8 cellular contexts compared by ENCODE assay signal in the genomic region with DNA sequence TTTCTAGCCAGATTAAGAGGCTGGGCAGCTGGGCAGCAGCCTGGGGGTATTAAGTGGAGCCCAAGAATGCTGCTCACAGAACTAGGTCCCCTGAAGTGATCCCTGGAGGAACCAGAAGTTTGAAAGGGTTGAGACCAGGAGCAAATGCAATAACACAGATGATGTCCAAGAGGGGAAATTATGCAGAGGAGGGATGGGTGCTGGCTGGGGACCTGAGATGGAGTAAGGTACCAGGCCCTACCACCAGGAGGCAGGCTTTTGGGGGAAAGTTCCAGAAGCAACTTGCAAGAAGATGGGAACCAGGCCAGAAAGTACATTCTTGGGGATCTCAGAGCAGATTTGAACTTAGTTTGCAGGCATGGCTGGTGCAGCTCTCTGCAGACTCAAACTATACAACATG.
DNase-seq lines count a peak whose midpoint lies in the region; ATAC-seq and TF ChIP-seq lines count a peak whose summit lies in the region.

No MANE protein-coding gene starts in this region.

- H3K4me2 ChIP-seq in neural progenitor cell = no peak overlapping the region

- no peaks in the 10 kb centered on the region for H3K36me3 Mint-ChIP-seq in neural progenitor cell

- peaks cover 13% of the 10 kb centered on the region for H3K9me3 Mint-ChIP-seq in neural progenitor cell

- H3K4me1 ChIP-seq in colonic mucosa = no peaks in the 10 kb centered on the region
- H3K4me1 ChIP-seq in neural progenitor cell = no peaks in the 10 kb centered on the region

- no peaks in the 10 kb centered on the region for H3K9me3 ChIP-seq in colonic mucosa
- no peaks in the 10 kb centered on the region for H3K9me3 ChIP-seq in neural progenitor cell (ENCODE audit: low read depth)

- H3K36me3 ChIP-seq in colonic mucosa (no peaks in the 10 kb centered on the region), neural progenitor cell (no peaks in the 10 kb centered on the region)

- no peak overlapping the region for H2AFZ ChIP-seq in neural progenitor cell (replicated peaks)

- no peaks in the 10 kb centered on the region for H4K20me1 ChIP-seq in neural progenitor cell (ENCODE audit: low read depth)

- H3K9ac ChIP-seq in colonic mucosa (ENCODE audit: low read depth in 2 of 2, low read length in 2 of 2) = no peak overlapping the region
- no peak overlapping the region for H3K9ac ChIP-seq in neural progenitor cell

- no peaks in the 10 kb centered on the region for H3K79me2 ChIP-seq in neural progenitor cell (ENCODE audit: low read depth)

- H3K27ac ChIP-seq in colonic mucosa (no peak overlapping the region), neural progenitor cell (no peak overlapping the region)

- no peak overlapping the region for H3K27ac Mint-ChIP-seq in neural progenitor cell

- DNase-seq in DMS53 (lab: John Stamatoyannopoulos, UW) (peak; percentile 75), DMS53 treated with DMSO at 0.1 percent for 48 hours (lab: John Stamatoyannopoulos, UW; ENCODE audit: unreplicated experiment) (no peak), UCSD-AML1 (lab: John Stamatoyannopoulos, UW; ENCODE audit: unreplicated experiment) (peak; percentile 32), colonic mucosa (peak; percentile 45), neural progenitor cell (ENCODE audit: low spot score) (no peak), AG20443 (ENCODE audit: low spot score) (no peak)

- TF ChIP-seq CTCF in colonic mucosa (IDR thresholded peaks at IDR 0.05) (peak; percentile 36), neural progenitor cell (IDR thresholded peaks at IDR 0.05) (peak; percentile 61)

- intact Hi-C loops in colonic mucosa (cut with DNase I) = no loop called here

- no peak overlapping the region for H3K4me3 Mint-ChIP-seq in neural progenitor cell

- no peaks in the 10 kb centered on the region for H3K27me3 ChIP-seq in colonic mucosa
- no peaks in the 10 kb centered on the region for H3K27me3 ChIP-seq in neural progenitor cell

- H3F3A ChIP-seq in neural progenitor cell (ENCODE audit: low read depth) = no peaks in the 10 kb centered on the region

- peaks cover 11% of the 10 kb centered on the region for H3K4me1 Mint-ChIP-seq in neural progenitor cell

- H3K4me3 ChIP-seq in colonic mucosa (no peak overlapping the region), neural progenitor cell (no peak overlapping the region)

- ATAC-seq in HG03378 (IDR thresholded peaks at IDR 0.05; ENCODE audit: unreplicated experiment) = no peak
- ATAC-seq in HG03521 (IDR thresholded peaks at IDR 0.05; ENCODE audit: unreplicated experiment) = no peak

- peaks cover 6% of the 10 kb centered on the region for H3K27me3 Mint-ChIP-seq in neural progenitor cell (ENCODE audit: insufficient read depth, low read depth)

Comparison
In these comparisons a context has a peak if more than half of its experiments do, and no peak if none do; other contexts are left out.
1. DNase-seq: peak in DMS53 (single experiment), UCSD-AML1 (single experiment) and colonic mucosa (single experiment); none in DMS53 treated with DMSO at 0.1 percent for 48 hours (single experiment), neural progenitor cell (single experiment) and AG20443 (single experiment).